Comparison of ENCODE assay signal across 20 cellular contexts in the genomic region with DNA sequence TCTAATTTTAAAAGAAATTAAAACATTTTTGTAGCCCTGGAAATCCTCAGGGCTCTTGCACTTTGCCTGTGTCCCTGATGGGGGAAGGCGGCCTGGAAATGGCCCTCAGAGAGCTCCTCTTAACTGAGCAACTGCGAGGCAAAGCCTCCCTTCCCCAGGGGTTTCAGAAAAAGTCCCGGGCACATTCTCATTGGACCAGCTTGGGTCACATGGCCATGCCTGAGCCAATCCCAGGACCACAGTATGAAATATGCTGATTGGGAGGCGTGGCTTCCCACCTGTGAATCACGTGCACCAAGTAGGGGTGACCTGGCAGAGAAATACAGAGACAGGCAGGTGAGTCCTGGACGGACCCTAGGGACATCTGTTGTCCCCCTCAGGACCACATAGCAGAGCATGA.
DNase-seq lines count a peak whose midpoint lies in the region; ATAC-seq, FAIRE-seq and TF ChIP-seq lines count a peak whose summit lies in the region.
"Had no signal": no experiment of that assay in that cellular context is flagged by ENCODE, and none has a peak within 500 bp of the region (broad histone marks: within the 10 kb centered on the region; RNA-seq: fewer than 3 reads in every experiment).

No MANE protein-coding gene starts in this region.

- H3K4me1 ChIP-seq in kidney (ENCODE audit: control insufficient read depth in 1 of 2, insufficient read depth in 1 of 2, low read depth in 1 of 2, low read length in 2 of 2) (no peaks in the 10 kb centered on the region), testis (peaks cover 40% of the 10 kb centered on the region)
- H3K4me1 ChIP-seq: adrenal gland, colonic mucosa, upper lobe of right lung had no signal

- TF ChIP-seq CTCF in kidney (IDR thresholded peaks at IDR 0.05; ENCODE audit: borderline replicate concordance, extremely low read depth, insufficient read depth) (no peak), testis (IDR thresholded peaks at IDR 0.05) (no peak)

- no peaks in the 10 kb centered on the region for H3K27me3 ChIP-seq in testis
- H3K27me3 ChIP-seq: adrenal gland, colonic mucosa, upper lobe of right lung had no signal

- TF ChIP-seq POLR2A in testis (IDR thresholded peaks at IDR 0.05): no peak

- ATAC-seq in GM21619 (IDR thresholded peaks at IDR 0.05; ENCODE audit: unreplicated experiment): no peak
- ATAC-seq: upper lobe of right lung had no signal

- 56 to 60% methylated on average over 6 of the region's 6 CpGs for WGBS in testis, 2 donors

- intact Hi-C loops in kidney (cut with DNase I): no loop called here
- intact Hi-C loops in testis (cut with DNase I; ENCODE audit: low total_unique reads): loop anchor here (5.0 kb wide), 1 partner anchor 273 kb away; no protein-coding TSS in a partner anchor

- no peak overlapping the region for H3K27ac ChIP-seq in kidney (ENCODE audit: low read depth in 2 of 2, low read length in 2 of 2)
- H3K27ac ChIP-seq in testis: no peak overlapping the region
- H3K27ac ChIP-seq: adrenal gland, BLaER1, colonic mucosa, upper lobe of right lung had no signal

- peak; percentile 16 for DNase-seq in activated CD4-positive, alpha-beta T cell treated with anti-CD3 and anti-CD28 coated beads for 48 hours
- DNase-seq in activated CD4-positive, alpha-beta T cell treated with anti-CD3 and anti-CD28 coated beads for 1 hour: no peak
- peak; percentile 27 for DNase-seq in SW480 (ENCODE audit: low spot score)
- peak; percentile 15 for DNase-seq in kidney
- peak; percentile 44 for DNase-seq in testis
- no peak for DNase-seq in NCI-H1092 treated with DMSO at 0.1 percent for 48 hours (lab: John Stamatoyannopoulos, UW)
- no peak for DNase-seq in DMS53 (lab: John Stamatoyannopoulos, UW)
- DNase-seq: activated CD4-positive, CD25-positive, alpha-beta regulatory T cell treated with anti-CD3 and anti-CD28 coated beads, Interleukin-2, amount 50 U/mL, for 72 hours; activated naive CD4-positive, alpha-beta T cell; activated T-cell treated with anti-CD3 and anti-CD28 coated beads, Interleukin-2, amount 50 U/mL, for 1 hour; adrenal gland; colonic mucosa; COR-L47; NCI-H146; NCI-H2171 treated with DMSO at 0.1 percent for 48 hours; stimulated activated CD4-positive, alpha-beta T cell treated with anti-CD3 and anti-CD28 coated beads, Interleukin-4, amount 100 ng/mL, for 1 hour; upper lobe of right lung had no signal

- H3K9me3 ChIP-seq in kidney (ENCODE audit: control insufficient read depth in 1 of 2, low read length in 2 of 2) (no peaks in the 10 kb centered on the region), testis (no peaks in the 10 kb centered on the region)
- H3K9me3 ChIP-seq: adrenal gland, colonic mucosa, upper lobe of right lung had no signal

- H3K36me3 ChIP-seq in kidney (ENCODE audit: control insufficient read depth in 1 of 2, insufficient read depth in 2 of 2, low read length in 2 of 2): no peaks in the 10 kb centered on the region
- no peaks in the 10 kb centered on the region for H3K36me3 ChIP-seq in testis (ENCODE audit: low read depth, missing control alignments)
- H3K36me3 ChIP-seq: adrenal gland, BLaER1, colonic mucosa, upper lobe of right lung had no signal

- no peak for FAIRE-seq in kidney (lab: Jason Lieb, UNC)
- FAIRE-seq: A204.1 had no signal

- no peak overlapping the region for H3K9ac ChIP-seq in kidney (ENCODE audit: low read length in 2 of 2)
- H3K9ac ChIP-seq: BLaER1 had no signal

- no peak overlapping the region for H3K4me3 ChIP-seq in kidney (ENCODE audit: low read length in 2 of 2)
- H3K4me3 ChIP-seq in testis: no peak overlapping the region
- H3K4me3 ChIP-seq: adrenal gland, BLaER1, colonic mucosa, upper lobe of right lung had no signal

Comparison
In these comparisons a context has a peak if more than half of its experiments do, and no peak if none do; other contexts are left out.
1. DNase-seq: peak in activated CD4-positive, alpha-beta T cell treated with anti-CD3 and anti-CD28 coated beads for 48 hours (single experiment), SW480 (single experiment), kidney (single experiment) and testis (single experiment); none in activated CD4-positive, alpha-beta T cell treated with anti-CD3 and anti-CD28 coated beads for 1 hour (single experiment), NCI-H1092 treated with DMSO at 0.1 percent for 48 hours (single experiment) and DMS53 (single experiment).